In genomic region chr1:233614743-233615521, GRCh38 we compare ENCODE assay signal across 8 cellular contexts. TPM values are rescaled to one million over a fixed set of nuclear protein-coding genes. Genes with fewer than 3 reads are reported as not detected.
DNase-seq lines count a peak whose midpoint lies in the region; ATAC-seq, FAIRE-seq and TF ChIP-seq lines count a peak whose summit lies in the region.

No MANE protein-coding gene starts in this region.

- no peak for ATAC-seq in activated T-cell treated with anti-CD3 and anti-CD28 coated beads, Interleukin-2, amount 50 U/mL, for 4 hours
- ATAC-seq in pancreas: peak; percentile 4 to 18 (median 11)
- no peak for ATAC-seq in HG03039 (IDR thresholded peaks at IDR 0.05; ENCODE audit: unreplicated experiment)
- no peak for ATAC-seq in naive thymus-derived CD8-positive, alpha-beta T cell

- H3K27ac ChIP-seq in HUES6 (ENCODE audit: low read depth, low read length) (no peak overlapping the region; the same call in 1 of the 2 replicates), pancreas (peak overlapping the region in 2 of 4 donors; percentile 87)

- H3K27ac Mint-ChIP-seq in naive thymus-derived CD8-positive, alpha-beta T cell: no peak overlapping the region

- H3K4me1 ChIP-seq in HUES6 (ENCODE audit: control insufficient read depth, insufficient read depth, low read length) (peaks cover 19% of the 10 kb centered on the region; the same call in 1 of the 2 replicates), endocrine pancreas (ENCODE audit: control insufficient read depth, insufficient read depth, low read length) (no peaks in the 10 kb centered on the region), pancreas (peaks cover 0 to 12% (median 0%) of the 10 kb centered on the region in 3 donors)

- no peak for DNase-seq in activated T-cell treated with anti-CD3 and anti-CD28 coated beads, Interleukin-2, amount 50 U/mL, for 4 hours
- no peak for DNase-seq in activated T-cell treated with anti-CD3 and anti-CD28 coated beads, Interleukin-2, amount 50 U/mL, for 48 hours
- DNase-seq in pancreas (peak; percentile 7 to 60 (median 32)), GM19240 (ENCODE audit: insufficient read length, low spot score) (no peak)
- no peak for DNase-seq in naive thymus-derived CD8-positive, alpha-beta T cell

- peaks cover 4% of the 10 kb centered on the region for H3K4me1 Mint-ChIP-seq in activated T-cell treated with anti-CD3 and anti-CD28 coated beads, Interleukin-2, amount 50 U/mL, for 4 hours (ENCODE audit: low read depth)
- peaks cover 0 to 6% (median 2%) of the 10 kb centered on the region in 4 donors for H3K4me1 Mint-ChIP-seq in naive thymus-derived CD8-positive, alpha-beta T cell

- intact Hi-C loops in pancreas (cut with DNase I): no loop called here

- no peaks in the 10 kb centered on the region for H3K9me3 ChIP-seq in HUES6 (ENCODE audit: control insufficient read depth, insufficient read depth, low read depth, low read length)
- no peaks in the 10 kb centered on the region for H3K9me3 ChIP-seq in endocrine pancreas (ENCODE audit: control insufficient read depth, low read length)
- H3K9me3 ChIP-seq in pancreas: no peaks in the 10 kb centered on the region

- no peak for FAIRE-seq in pancreas (lab: Jason Lieb, UNC)

- peak overlapping the region; percentile 67 for H3K4me3 Mint-ChIP-seq in activated T-cell treated with anti-CD3 and anti-CD28 coated beads, Interleukin-2, amount 50 U/mL, for 4 hours
- H3K4me3 Mint-ChIP-seq in naive thymus-derived CD8-positive, alpha-beta T cell: peak overlapping the region in 2 of 10 donors; percentile 13 to 46

- H3K9ac ChIP-seq in HUES6 (ENCODE audit: low read length) (peak overlapping the region; percentile 90), endocrine pancreas (ENCODE audit: control insufficient read depth, insufficient read depth, low read length) (peak overlapping the region; percentile 97)

- TF ChIP-seq CTCF in pancreas (IDR thresholded peaks at IDR 0.05): no peak

- 22 to 32% methylated on average over 34 to 36 of the region's 36 CpGs for WGBS in pancreas, 2 donors

- H3K4me3 ChIP-seq in HUES6 (ENCODE audit: low read depth, low read length) (peak overlapping the region; percentile 100), endocrine pancreas (ENCODE audit: control insufficient read depth, insufficient read depth, low read length) (peak overlapping the region; percentile 93), pancreas (peak overlapping the region; percentile 44 to 67 (median 50))

- H3K36me3 Mint-ChIP-seq in activated T-cell treated with anti-CD3 and anti-CD28 coated beads, Interleukin-2, amount 50 U/mL, for 4 hours (ENCODE audit: insufficient read depth): no peaks in the 10 kb centered on the region
- peaks cover 0 to 2% (median 0%) of the 10 kb centered on the region in 3 donors for H3K36me3 Mint-ChIP-seq in naive thymus-derived CD8-positive, alpha-beta T cell

- POLR2A ChIA-PET in naive thymus-derived CD8-positive, alpha-beta T cell (lab: Charles Lee): no interaction called here

- H3K27me3 ChIP-seq in HUES6 (ENCODE audit: control insufficient read depth, insufficient read depth, low read length) (peaks cover 49% of the 10 kb centered on the region), endocrine pancreas (ENCODE audit: control insufficient read depth, insufficient read depth, low read length) (no peaks in the 10 kb centered on the region), pancreas (no peaks in the 10 kb centered on the region)

- H3K36me3 ChIP-seq in HUES6 (ENCODE audit: control insufficient read depth, insufficient read depth, low read length): peaks cover 14% of the 10 kb centered on the region; the same call in 1 of the 2 replicates
- no peaks in the 10 kb centered on the region for H3K36me3 ChIP-seq in endocrine pancreas (ENCODE audit: control insufficient read depth, insufficient read depth, low read length)
- H3K36me3 ChIP-seq in pancreas: no peaks in the 10 kb centered on the region

- peaks cover 57% of the 10 kb centered on the region for H3K27me3 Mint-ChIP-seq in activated T-cell treated with anti-CD3 and anti-CD28 coated beads, Interleukin-2, amount 50 U/mL, for 4 hours (ENCODE audit: low read depth)
- peaks cover 47 to 75% (median 61%) of the 10 kb centered on the region in 5 donors for H3K27me3 Mint-ChIP-seq in naive thymus-derived CD8-positive, alpha-beta T cell

- no peaks in the 10 kb centered on the region for H3K9me3 Mint-ChIP-seq in activated T-cell treated with anti-CD3 and anti-CD28 coated beads, Interleukin-2, amount 50 U/mL, for 4 hours
- peaks cover 0 to 8% (median 0%) of the 10 kb centered on the region in 9 donors for H3K9me3 Mint-ChIP-seq in naive thymus-derived CD8-positive, alpha-beta T cell

RNA-seq across cellular contexts. Expression of gene KCNK1, which starts 1.0 kb away (rescaled TPM):
- total RNA-seq in activated T-cell treated with anti-CD3 and anti-CD28 coated beads, Interleukin-2, amount 50 U/mL, for 4 hours: 1 to 10 TPM; 1.2 to 5.2 (median 3.1) TPM
- 1 to 10 TPM; 2.3 to 6.2 (median 3.8) TPM for total RNA-seq in pancreas
- 1 to 10 TPM; 2.9 to 7.5 TPM for polyA plus RNA-seq in pancreas
- not detected for total RNA-seq in naive thymus-derived CD8-positive, alpha-beta T cell
- polyA plus RNA-seq in naive thymus-derived CD8-positive, alpha-beta T cell: not detected

Comparison
In these comparisons a context has a peak if more than half of its experiments do, and no peak if none do; other contexts are left out.
1. ATAC-seq: peak in pancreas (4 of 4); none in activated T-cell treated with anti-CD3 and anti-CD28 coated beads, Interleukin-2, amount 50 U/mL, for 4 hours (0 of 2), HG03039 (single experiment) and naive thymus-derived CD8-positive, alpha-beta T cell (0 of 2).
2. DNase-seq: peak in pancreas (6 of 6); none in activated T-cell treated with anti-CD3 and anti-CD28 coated beads, Interleukin-2, amount 50 U/mL, for 4 hours (single experiment), activated T-cell treated with anti-CD3 and anti-CD28 coated beads, Interleukin-2, amount 50 U/mL, for 48 hours (0 of 2), naive thymus-derived CD8-positive, alpha-beta T cell (0 of 10) and GM19240 (single experiment).
3. Peak in every context shown above with its lines, with median percentiles within 50 percentile points of each other: H3K4me3 ChIP-seq.